ENCODE assay signal across 10 cellular contexts in genomic region chr7:79317728-79318127, GRCh38.
DNase-seq lines count a peak whose midpoint lies in the region; ATAC-seq and TF ChIP-seq lines count a peak whose summit lies in the region.
"Had no signal": no experiment of that assay in that cellular context is flagged by ENCODE, and none has a peak within 500 bp of the region (broad histone marks: within the 10 kb centered on the region; RNA-seq: fewer than 3 reads in every experiment).

No MANE protein-coding gene starts in this region.

- intact Hi-C loops in mucosa of descending colon (cut with DNase I, micrococcal nuclease), result no loop called here
- intact Hi-C loops in activated CD4-positive, alpha-beta T cell treated with anti-CD3 and anti-CD28 coated beads for 36 hours (cut with DNase I, micrococcal nuclease), result no loop called here

- WGBS in endodermal cell (ENCODE audit: insufficient coverage in 1 of 2, insufficient read length in 1 of 2), 2 experiments, result 38 to 44% methylated on average over 2 of the region's 2 CpGs

- H3K27ac ChIP-seq in endodermal cell (ENCODE audit: low read depth, low read length), result no peak overlapping the region

- no peak overlapping the region for H3K4me3 Mint-ChIP-seq in endodermal cell
- H3K4me3 Mint-ChIP-seq in activated CD4-positive, alpha-beta T cell treated with anti-CD3 and anti-CD28 coated beads for 36 hours, result no peak overlapping the region
- H3K4me3 Mint-ChIP-seq: stimulated activated memory B cell treated with anti-CD40 and anti-IgM and Interleukin-4, amounts not matched to agents 10 μg/mL and 1 μg/mL and 100 μg/mL, for 72 hours had no signal

- H3K9ac ChIP-seq in endodermal cell (ENCODE audit: extremely low read depth, low read length, poor library complexity, severe bottlenecking), result no peak overlapping the region

- H3K27ac Mint-ChIP-seq in endodermal cell, result peak overlapping the region; percentile 29
- H3K27ac Mint-ChIP-seq in activated CD4-positive, alpha-beta T cell treated with anti-CD3 and anti-CD28 coated beads for 36 hours, result no peak overlapping the region
- H3K27ac Mint-ChIP-seq: activated T-helper 2 cell treated with anti-CD3 and anti-CD28 coated beads, Interferon-gamma antibody, Interleukin-2, Interleukin-4, amounts not matched to agents 10 μg/mL and 5 μg/mL and 100 μg/mL, durations not matched to agents 14 hours and 24 hours and 36 hours; stimulated activated memory B cell treated with anti-CD40 and anti-IgM and Interleukin-4, amounts not matched to agents 10 μg/mL and 1 μg/mL and 100 μg/mL, for 72 hours had no signal

- peak; percentile 91 for DNase-seq in EL
- peak; percentile 93 for DNase-seq in M059J (ENCODE audit: low read depth)
- peak; percentile 61 for DNase-seq in endodermal cell
- no peak for DNase-seq in mucosa of descending colon
- DNase-seq in activated CD4-positive, alpha-beta T cell treated with anti-CD3 and anti-CD28 coated beads for 36 hours, result no peak
- no peak for DNase-seq in NOMO-1 (lab: John Stamatoyannopoulos, UW; ENCODE audit: unreplicated experiment in 2 of 2)
- DNase-seq in activated naive CD4-positive, alpha-beta T cell treated with Interleukin-2 at 50 U/mL for 16 hours, result no peak

- no peaks in the 10 kb centered on the region for H3K27me3 Mint-ChIP-seq in endodermal cell (ENCODE audit: insufficient read depth)
- H3K27me3 Mint-ChIP-seq in activated CD4-positive, alpha-beta T cell treated with anti-CD3 and anti-CD28 coated beads for 36 hours, result no peaks in the 10 kb centered on the region
- H3K27me3 Mint-ChIP-seq: stimulated activated memory B cell treated with anti-CD40 and anti-IgM and Interleukin-4, amounts not matched to agents 10 μg/mL and 1 μg/mL and 100 μg/mL, for 72 hours had no signal

- H3K36me3 ChIP-seq in endodermal cell (ENCODE audit: control insufficient read depth, insufficient read depth, low read length) (no peaks in the 10 kb centered on the region), mucosa of descending colon (ENCODE audit: low read depth) (no peaks in the 10 kb centered on the region)

- H3K9me3 ChIP-seq in endodermal cell (ENCODE audit: control insufficient read depth, low read length), result no peaks in the 10 kb centered on the region
- no peaks in the 10 kb centered on the region for H3K9me3 ChIP-seq in mucosa of descending colon

- H3K4me3 ChIP-seq in endodermal cell (ENCODE audit: low read length) (no peak overlapping the region), mucosa of descending colon (no peak overlapping the region)

- ATAC-seq in mucosa of descending colon (peak; percentile 37), GM21825 (IDR thresholded peaks at IDR 0.05; ENCODE audit: unreplicated experiment) (no peak)
- no peak for ATAC-seq in activated CD4-positive, alpha-beta T cell treated with anti-CD3 and anti-CD28 coated beads for 36 hours
- ATAC-seq: stimulated activated memory B cell treated with anti-CD40 and anti-IgM and Interleukin-4, amounts not matched to agents 10 μg/mL and 1 μg/mL and 100 μg/mL, for 72 hours had no signal

- peaks cover 6% of the 10 kb centered on the region for H3K4me1 Mint-ChIP-seq in endodermal cell
- no peaks in the 10 kb centered on the region for H3K4me1 Mint-ChIP-seq in activated CD4-positive, alpha-beta T cell treated with anti-CD3 and anti-CD28 coated beads for 36 hours
- H3K4me1 Mint-ChIP-seq: stimulated activated memory B cell treated with anti-CD40 and anti-IgM and Interleukin-4, amounts not matched to agents 10 μg/mL and 1 μg/mL and 100 μg/mL, for 72 hours had no signal

- CTCF ChIA-PET in activated CD4-positive, alpha-beta T cell treated with anti-CD3 and anti-CD28 coated beads for 36 hours (lab: Charles Lee), result no interaction called here

- H3K4me1 ChIP-seq in endodermal cell (ENCODE audit: control insufficient read depth, insufficient read depth, low read length), result no peaks in the 10 kb centered on the region
- H3K4me1 ChIP-seq in mucosa of descending colon (ENCODE audit: low read depth), result no peaks in the 10 kb centered on the region

- POLR2A ChIA-PET in activated CD4-positive, alpha-beta T cell treated with anti-CD3 and anti-CD28 coated beads for 36 hours (lab: Charles Lee), result no interaction called here

- H3K36me3 Mint-ChIP-seq in endodermal cell (ENCODE audit: low read depth), result no peaks in the 10 kb centered on the region
- no peaks in the 10 kb centered on the region for H3K36me3 Mint-ChIP-seq in activated CD4-positive, alpha-beta T cell treated with anti-CD3 and anti-CD28 coated beads for 36 hours (ENCODE audit: low read depth)
- H3K36me3 Mint-ChIP-seq: stimulated activated memory B cell treated with anti-CD40 and anti-IgM and Interleukin-4, amounts not matched to agents 10 μg/mL and 1 μg/mL and 100 μg/mL, for 72 hours had no signal

- H3K27me3 ChIP-seq in endodermal cell (ENCODE audit: control insufficient read depth, insufficient read depth, low read length, poor library complexity, severe bottlenecking), result no peaks in the 10 kb centered on the region

- H3K9me3 Mint-ChIP-seq in endodermal cell, result no peaks in the 10 kb centered on the region
- H3K9me3 Mint-ChIP-seq in activated CD4-positive, alpha-beta T cell treated with anti-CD3 and anti-CD28 coated beads for 36 hours (ENCODE audit: low read depth), result no peaks in the 10 kb centered on the region
- H3K9me3 Mint-ChIP-seq: activated T-helper 2 cell treated with anti-CD3 and anti-CD28 coated beads, Interferon-gamma antibody, Interleukin-2, Interleukin-4, amounts not matched to agents 10 μg/mL and 5 μg/mL and 100 μg/mL, durations not matched to agents 14 hours and 24 hours and 36 hours had no signal

- TF ChIP-seq CTCF in endodermal cell (conservative IDR thresholded peaks at IDR 0.05), result no peak
- TF ChIP-seq CTCF in mucosa of descending colon (IDR thresholded peaks at IDR 0.05), result no peak

Comparison
In these comparisons a context has a peak if more than half of its experiments do, and no peak if none do; other contexts are left out.
1. DNase-seq: peak in EL (single experiment), M059J (single experiment) and endodermal cell (single experiment); none in mucosa of descending colon (0 of 3), activated CD4-positive, alpha-beta T cell treated with anti-CD3 and anti-CD28 coated beads for 36 hours (single experiment), NOMO-1 (0 of 2) and activated naive CD4-positive, alpha-beta T cell treated with Interleukin-2 at 50 U/mL for 16 hours (single experiment).